Comparison of ENCODE assay signal across 1 cellular context in the genomic region with DNA sequence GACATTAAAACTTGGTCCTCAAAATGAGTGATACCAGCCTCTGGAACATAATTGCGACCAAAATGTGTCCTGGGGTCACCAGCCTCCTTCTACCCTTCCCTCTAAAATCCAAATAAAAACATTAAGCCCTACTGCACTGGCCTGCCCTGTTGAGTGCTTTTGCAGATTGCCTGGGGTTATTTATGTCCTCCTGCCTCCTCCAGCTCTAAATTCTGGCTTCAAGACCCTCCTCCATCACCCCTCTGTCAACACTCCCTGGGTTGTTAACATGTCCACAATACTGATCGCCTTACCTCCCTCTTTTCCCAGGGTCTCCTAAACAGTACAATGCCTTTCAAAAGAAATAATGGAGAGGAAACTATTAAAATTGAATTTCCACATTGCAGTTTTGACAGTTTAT.
TF ChIP-seq lines count a peak whose summit lies in the region.

No MANE protein-coding gene starts in this region.

TF ChIP-seq in GM23338, 12 proteins besides CTCF, POLR2A, EP300 and RAD21 (continued from another document):
- TF ChIP-seq, protein P1, sequence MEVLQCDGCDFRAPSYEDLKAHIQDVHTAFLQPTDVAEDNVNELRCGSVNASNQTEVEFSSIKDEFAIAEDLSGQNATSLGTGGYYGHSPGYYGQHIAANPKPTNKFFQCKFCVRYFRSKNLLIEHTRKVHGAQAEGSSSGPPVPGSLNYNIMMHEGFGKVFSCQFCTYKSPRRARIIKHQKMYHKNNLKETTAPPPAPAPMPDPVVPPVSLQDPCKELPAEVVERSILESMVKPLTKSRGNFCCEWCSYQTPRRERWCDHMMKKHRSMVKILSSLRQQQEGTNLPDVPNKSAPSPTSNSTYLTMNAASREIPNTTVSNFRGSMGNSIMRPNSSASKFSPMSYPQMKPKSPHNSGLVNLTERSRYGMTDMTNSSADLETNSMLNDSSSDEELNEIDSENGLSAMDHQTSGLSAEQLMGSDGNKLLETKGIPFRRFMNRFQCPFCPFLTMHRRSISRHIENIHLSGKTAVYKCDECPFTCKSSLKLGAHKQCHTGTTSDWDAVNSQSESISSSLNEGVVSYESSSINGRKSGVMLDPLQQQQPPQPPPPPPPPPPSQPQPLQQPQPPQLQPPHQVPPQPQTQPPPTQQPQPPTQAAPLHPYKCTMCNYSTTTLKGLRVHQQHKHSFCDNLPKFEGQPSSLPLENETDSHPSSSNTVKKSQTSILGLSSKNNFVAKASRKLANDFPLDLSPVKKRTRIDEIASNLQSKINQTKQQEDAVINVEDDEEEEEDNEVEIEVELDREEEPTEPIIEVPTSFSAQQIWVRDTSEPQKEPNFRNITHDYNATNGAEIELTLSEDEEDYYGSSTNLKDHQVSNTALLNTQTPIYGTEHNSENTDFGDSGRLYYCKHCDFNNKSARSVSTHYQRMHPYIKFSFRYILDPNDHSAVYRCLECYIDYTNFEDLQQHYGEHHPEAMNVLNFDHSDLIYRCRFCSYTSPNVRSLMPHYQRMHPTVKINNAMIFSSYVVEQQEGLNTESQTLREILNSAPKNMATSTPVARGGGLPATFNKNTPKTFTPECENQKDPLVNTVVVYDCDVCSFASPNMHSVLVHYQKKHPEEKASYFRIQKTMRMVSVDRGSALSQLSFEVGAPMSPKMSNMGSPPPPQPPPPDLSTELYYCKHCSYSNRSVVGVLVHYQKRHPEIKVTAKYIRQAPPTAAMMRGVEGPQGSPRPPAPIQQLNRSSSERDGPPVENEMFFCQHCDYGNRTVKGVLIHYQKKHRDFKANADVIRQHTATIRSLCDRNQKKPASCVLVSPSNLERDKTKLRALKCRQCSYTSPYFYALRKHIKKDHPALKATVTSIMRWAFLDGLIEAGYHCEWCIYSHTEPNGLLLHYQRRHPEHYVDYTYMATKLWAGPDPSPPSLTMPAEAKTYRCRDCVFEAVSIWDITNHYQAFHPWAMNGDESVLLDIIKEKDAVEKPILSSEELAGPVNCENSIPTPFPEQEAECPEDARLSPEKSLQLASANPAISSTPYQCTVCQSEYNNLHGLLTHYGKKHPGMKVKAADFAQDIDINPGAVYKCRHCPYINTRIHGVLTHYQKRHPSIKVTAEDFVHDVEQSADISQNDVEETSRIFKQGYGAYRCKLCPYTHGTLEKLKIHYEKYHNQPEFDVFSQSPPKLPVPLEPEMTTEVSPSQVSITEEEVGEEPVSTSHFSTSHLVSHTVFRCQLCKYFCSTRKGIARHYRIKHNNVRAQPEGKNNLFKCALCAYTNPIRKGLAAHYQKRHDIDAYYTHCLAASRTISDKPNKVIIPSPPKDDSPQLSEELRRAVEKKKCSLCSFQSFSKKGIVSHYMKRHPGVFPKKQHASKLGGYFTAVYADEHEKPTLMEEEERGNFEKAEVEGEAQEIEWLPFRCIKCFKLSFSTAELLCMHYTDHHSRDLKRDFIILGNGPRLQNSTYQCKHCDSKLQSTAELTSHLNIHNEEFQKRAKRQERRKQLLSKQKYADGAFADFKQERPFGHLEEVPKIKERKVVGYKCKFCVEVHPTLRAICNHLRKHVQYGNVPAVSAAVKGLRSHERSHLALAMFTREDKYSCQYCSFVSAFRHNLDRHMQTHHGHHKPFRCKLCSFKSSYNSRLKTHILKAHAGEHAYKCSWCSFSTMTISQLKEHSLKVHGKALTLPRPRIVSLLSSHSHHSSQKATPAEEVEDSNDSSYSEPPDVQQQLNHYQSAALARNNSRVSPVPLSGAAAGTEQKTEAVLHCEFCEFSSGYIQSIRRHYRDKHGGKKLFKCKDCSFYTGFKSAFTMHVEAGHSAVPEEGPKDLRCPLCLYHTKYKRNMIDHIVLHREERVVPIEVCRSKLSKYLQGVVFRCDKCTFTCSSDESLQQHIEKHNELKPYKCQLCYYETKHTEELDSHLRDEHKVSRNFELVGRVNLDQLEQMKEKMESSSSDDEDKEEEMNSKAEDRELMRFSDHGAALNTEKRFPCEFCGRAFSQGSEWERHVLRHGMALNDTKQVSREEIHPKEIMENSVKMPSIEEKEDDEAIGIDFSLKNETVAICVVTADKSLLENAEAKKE (CRISPR knock-in tag; IDR thresholded peaks at IDR 0.05), result no peak
- TF ChIP-seq EZH2phosphoT487 (IDR thresholded peaks at IDR 0.05; ENCODE audit: unreplicated experiment), result no peak
- no peak for TF ChIP-seq REST (IDR thresholded peaks at IDR 0.05; ENCODE audit: unreplicated experiment)
- no peak for TF ChIP-seq NANOG (IDR thresholded peaks at IDR 0.05; ENCODE audit: borderline replicate concordance)
- no peak for TF ChIP-seq CREB1 (CRISPR knock-in tag; IDR thresholded peaks at IDR 0.05; ENCODE audit: low read depth)
- TF ChIP-seq ZNF114 (CRISPR knock-in tag; IDR thresholded peaks at IDR 0.05), result no peak
- no peak for TF ChIP-seq STAT1 (IDR thresholded peaks at IDR 0.05; ENCODE audit: unreplicated experiment)
- no peak for TF ChIP-seq JUNB (IDR thresholded peaks at IDR 0.05; ENCODE audit: unreplicated experiment)
- TF ChIP-seq ETS1 (IDR thresholded peaks at IDR 0.05), result no peak
- no peak for TF ChIP-seq ZNF331 (CRISPR knock-in tag; IDR thresholded peaks at IDR 0.05; ENCODE audit: low read depth)
- no peak for TF ChIP-seq POLR2AphosphoS5 (IDR thresholded peaks at IDR 0.05; ENCODE audit: low read depth)
